In genomic region chr21:41054206-41054605, GRCh38 we compare ENCODE assay signal across 30 cellular contexts.
"Had no signal": no experiment of that assay in that cellular context is flagged by ENCODE, and none has a peak within 500 bp of the region (broad histone marks: within the 10 kb centered on the region; RNA-seq: fewer than 3 reads in every experiment).

No MANE protein-coding gene starts in this region.

- H3K27ac ChIP-seq: WERI-Rb-1 had no signal

- H3K27me3 Mint-ChIP-seq: activated CD4-positive, alpha-beta memory T cell treated with anti-CD3 and anti-CD28 coated beads, Interleukin-2, amount 10 ng/mL, durations not matched to agents 7 days and 5 days; activated CD8-positive, alpha-beta memory T cell treated with anti-CD3 and anti-CD28 coated beads, Interleukin-2, amount 10 ng/mL, durations not matched to agents 7 days and 5 days; activated naive CD4-positive, alpha-beta T cell treated with anti-CD3 and anti-CD28 coated beads, Interleukin-2, amount 10 ng/mL, durations not matched to agents 7 days and 5 days; activated naive CD8-positive, alpha-beta T cell treated with anti-CD3 and anti-CD28 coated beads, Interleukin-2, amount 50 U/mL, for 24 hours had no signal

- DNase-seq: activated CD4-positive, alpha-beta memory T cell treated with anti-CD3 and anti-CD28 coated beads, Interleukin-2, amount 10 ng/mL, durations not matched to agents 7 days and 5 days; activated CD4-positive, alpha-beta T cell treated with anti-CD3 and anti-CD28 coated beads for 1 hour; activated CD4-positive, alpha-beta T cell treated with anti-CD3 and anti-CD28 coated beads for 48 hours; activated CD4-positive, CD25-positive, alpha-beta regulatory T cell; activated CD8-positive, alpha-beta memory T cell treated with anti-CD3 and anti-CD28 coated beads for 24 hours; activated CD8-positive, alpha-beta memory T cell treated with anti-CD3 and anti-CD28 coated beads, Interleukin-2, amount 10 ng/mL, durations not matched to agents 7 days and 5 days; activated CD8-positive, alpha-beta memory T cell treated with anti-CD3 and anti-CD28 coated beads, Interleukin-2, amount 50 U/mL, for 48 hours; activated effector memory CD4-positive, alpha-beta T cell treated with Interleukin-2 at 50 U/mL for 16 hours; activated naive CD4-positive, alpha-beta T cell treated with anti-CD3 and anti-CD28 coated beads, Interleukin-2, amount 10 ng/mL, durations not matched to agents 7 days and 5 days; activated naive CD8-positive, alpha-beta T cell treated with anti-CD3 and anti-CD28 coated beads, Interleukin-2, amount 50 U/mL, for 24 hours; activated T-cell treated with anti-CD3 and anti-CD28 coated beads, Interleukin-2, amount 50 U/mL, for 48 hours; anterior cingulate cortex; central memory CD4-positive, alpha-beta T cell; Karpas-422; MM.1S; MV-4-11; NCI-H1105; NCI-H1436; NCI-H1694; NCI-H345; NCI-H510A; OCI-M1; Right ventricle myocardium superior; SW 1271; T-helper 1 cell; T-helper 2 cell; T-helper 9 cell; WERI-Rb-1 had no signal

- H3K36me3 ChIP-seq: WERI-Rb-1 had no signal

- H3K4me1 Mint-ChIP-seq: activated CD4-positive, alpha-beta memory T cell treated with anti-CD3 and anti-CD28 coated beads, Interleukin-2, amount 10 ng/mL, durations not matched to agents 7 days and 5 days; activated CD8-positive, alpha-beta memory T cell treated with anti-CD3 and anti-CD28 coated beads, Interleukin-2, amount 10 ng/mL, durations not matched to agents 7 days and 5 days; activated naive CD4-positive, alpha-beta T cell treated with anti-CD3 and anti-CD28 coated beads, Interleukin-2, amount 10 ng/mL, durations not matched to agents 7 days and 5 days; activated naive CD8-positive, alpha-beta T cell treated with anti-CD3 and anti-CD28 coated beads, Interleukin-2, amount 50 U/mL, for 24 hours had no signal

- H3K27ac Mint-ChIP-seq: activated CD4-positive, alpha-beta memory T cell treated with anti-CD3 and anti-CD28 coated beads, Interleukin-2, amount 10 ng/mL, durations not matched to agents 7 days and 5 days; activated CD8-positive, alpha-beta memory T cell treated with anti-CD3 and anti-CD28 coated beads, Interleukin-2, amount 10 ng/mL, durations not matched to agents 7 days and 5 days; activated naive CD4-positive, alpha-beta T cell treated with anti-CD3 and anti-CD28 coated beads, Interleukin-2, amount 10 ng/mL, durations not matched to agents 7 days and 5 days; activated naive CD8-positive, alpha-beta T cell; activated naive CD8-positive, alpha-beta T cell treated with anti-CD3 and anti-CD28 coated beads, Interleukin-2, amount 50 U/mL, for 24 hours; brain had no signal

- H3K9me3 Mint-ChIP-seq: activated CD4-positive, alpha-beta memory T cell treated with anti-CD3 and anti-CD28 coated beads, Interleukin-2, amount 10 ng/mL, durations not matched to agents 7 days and 5 days; activated naive CD4-positive, alpha-beta T cell treated with anti-CD3 and anti-CD28 coated beads, Interleukin-2, amount 10 ng/mL, durations not matched to agents 7 days and 5 days; activated naive CD8-positive, alpha-beta T cell treated with anti-CD3 and anti-CD28 coated beads, Interleukin-2, amount 50 U/mL, for 24 hours had no signal

- ATAC-seq: activated CD8-positive, alpha-beta memory T cell treated with anti-CD3 and anti-CD28 coated beads, Interleukin-2, amount 10 ng/mL, durations not matched to agents 7 days and 5 days; activated naive CD8-positive, alpha-beta T cell treated with anti-CD3 and anti-CD28 coated beads, Interleukin-2, amount 50 U/mL, for 24 hours had no signal

- H3K4me3 Mint-ChIP-seq: activated CD4-positive, alpha-beta memory T cell treated with anti-CD3 and anti-CD28 coated beads, Interleukin-2, amount 10 ng/mL, durations not matched to agents 7 days and 5 days; activated CD8-positive, alpha-beta memory T cell treated with anti-CD3 and anti-CD28 coated beads, Interleukin-2, amount 10 ng/mL, durations not matched to agents 7 days and 5 days; activated naive CD4-positive, alpha-beta T cell treated with anti-CD3 and anti-CD28 coated beads, Interleukin-2, amount 10 ng/mL, durations not matched to agents 7 days and 5 days; activated naive CD8-positive, alpha-beta T cell; activated naive CD8-positive, alpha-beta T cell treated with anti-CD3 and anti-CD28 coated beads, Interleukin-2, amount 50 U/mL, for 24 hours; brain had no signal

- H3K36me3 Mint-ChIP-seq: activated CD8-positive, alpha-beta memory T cell treated with anti-CD3 and anti-CD28 coated beads, Interleukin-2, amount 10 ng/mL, durations not matched to agents 7 days and 5 days; activated naive CD4-positive, alpha-beta T cell treated with anti-CD3 and anti-CD28 coated beads, Interleukin-2, amount 10 ng/mL, durations not matched to agents 7 days and 5 days; activated naive CD8-positive, alpha-beta T cell; brain had no signal
